In genomic region chr4:4226606-4227438, GRCh38 we compare ENCODE assay signal across 20 cellular contexts. TPM values are rescaled to one million over a fixed set of nuclear protein-coding genes. Genes with fewer than 3 reads are reported as not detected.
DNase-seq lines count a peak whose midpoint lies in the region; ATAC-seq and TF ChIP-seq lines count a peak whose summit lies in the region.
"Had no signal": no experiment of that assay in that cellular context is flagged by ENCODE, and none has a peak within 500 bp of the region (broad histone marks: within the 10 kb centered on the region; RNA-seq: fewer than 3 reads in every experiment).

Gene OTOP1, minus strand, starts transcription at chr4:4226929. Its CDS starts 65 bp downstream, at chr4:4226864.

- CTCF ChIA-PET in naive thymus-derived CD4-positive, alpha-beta T cell (lab: Charles Lee) = no interaction called here

- peak within 1 kb of the TSS; percentile 38 to 74 for H3K4me3 Mint-ChIP-seq in H9
- H3K4me3 Mint-ChIP-seq in effector memory CD8-positive, alpha-beta T cell = peak within 1 kb of the TSS; percentile 21 to 47
- peak within 1 kb of the TSS in 9 of 10 donors; percentile 28 to 77 (median 56) for H3K4me3 Mint-ChIP-seq in naive thymus-derived CD4-positive, alpha-beta T cell
- H3K4me3 Mint-ChIP-seq: CD4-positive, alpha-beta T cell had no signal

- H3K4me1 ChIP-seq in BE2C (no peaks in the 10 kb centered on the region), H9 (ENCODE audit: insufficient read depth, low read length) (no peaks in the 10 kb centered on the region)
- no peaks in the 10 kb centered on the region for H3K4me1 ChIP-seq in naive thymus-derived CD4-positive, alpha-beta T cell (ENCODE audit: control insufficient read depth in 2 of 2, insufficient read depth in 2 of 2, low read length in 2 of 2)

- H3K27ac Mint-ChIP-seq in H9 = peak within 1 kb of the TSS in 1 of 3 experiments; percentile 32; a peak in 1 of 7 replicates
- no peak within 1 kb of the TSS for H3K27ac Mint-ChIP-seq in effector memory CD8-positive, alpha-beta T cell
- peak within 1 kb of the TSS in 1 of 9 donors; percentile 54 for H3K27ac Mint-ChIP-seq in naive thymus-derived CD4-positive, alpha-beta T cell
- H3K27ac Mint-ChIP-seq: CD4-positive, alpha-beta T cell had no signal

- H4K91ac ChIP-seq in H9 (ENCODE audit: insufficient read length, low read depth, low read length) = no peak within 1 kb of the TSS

- H2AFZ ChIP-seq in H9 (ENCODE audit: low read length) = no peak within 1 kb of the TSS

- H2BK120ac ChIP-seq in H9 (ENCODE audit: low read depth, low read length, poor library complexity, severe bottlenecking) = no peak within 1 kb of the TSS

- H3K9me3 Mint-ChIP-seq in H9 = peaks cover 2 to 10% of the 10 kb centered on the region in 2 experiments; a peak in 3 of 5 replicates
- H3K9me3 Mint-ChIP-seq in effector memory CD8-positive, alpha-beta T cell = no peaks in the 10 kb centered on the region
- peaks cover 0 to 17% (median 0%) of the 10 kb centered on the region in 11 donors for H3K9me3 Mint-ChIP-seq in naive thymus-derived CD4-positive, alpha-beta T cell
- H3K9me3 Mint-ChIP-seq: CD4-positive, alpha-beta T cell had no signal

- H3K36me3 ChIP-seq in BE2C = no peaks in the 10 kb centered on the region
- no peaks in the 10 kb centered on the region for H3K36me3 ChIP-seq in naive thymus-derived CD4-positive, alpha-beta T cell (ENCODE audit: control insufficient read depth in 2 of 3, insufficient read depth in 3 of 3, low read length in 3 of 3)
- H3K36me3 ChIP-seq: gastroesophageal sphincter, upper lobe of left lung had no signal

- no peak within 1 kb of the TSS for H2BK15ac ChIP-seq in H9 (ENCODE audit: low read depth, low read length)

- POLR2A ChIA-PET in naive thymus-derived CD4-positive, alpha-beta T cell (lab: Charles Lee) = no interaction called here

- H3K23me2 ChIP-seq in H9 (ENCODE audit: insufficient read length, low read depth, low read length, poor library complexity, severe bottlenecking) = peaks cover 3% of the 10 kb centered on the region

- no peak within 1 kb of the TSS for H2BK20ac ChIP-seq in H9 (ENCODE audit: low read depth, low read length, poor library complexity, severe bottlenecking)

- H2BK12ac ChIP-seq in H9 (ENCODE audit: insufficient read length, low read depth, low read length) = no peak within 1 kb of the TSS

- no peak within 1 kb of the TSS for H4K5ac ChIP-seq in H9 (ENCODE audit: insufficient read length, low read depth, low read length)

- no peaks in the 10 kb centered on the region for H4K20me1 ChIP-seq in H9 (ENCODE audit: control insufficient read depth, insufficient read depth, insufficient read length)

- no peak within 1 kb of the TSS for H3K27ac ChIP-seq in H9 (ENCODE audit: insufficient read length, low read depth, low read length)
- H3K27ac ChIP-seq in naive thymus-derived CD4-positive, alpha-beta T cell (ENCODE audit: low read depth, low read length) = no peak within 1 kb of the TSS
- H3K27ac ChIP-seq: gastroesophageal sphincter, KMS-11, upper lobe of left lung had no signal

- H3K56ac ChIP-seq in H9 (ENCODE audit: insufficient read length, low read depth, low read length) = no peak within 1 kb of the TSS

- H3K36me3 Mint-ChIP-seq in H9 (ENCODE audit: insufficient read depth in 1 of 3, low read depth in 3 of 3) = no peaks in the 10 kb centered on the region
- peaks cover 3% of the 10 kb centered on the region for H3K36me3 Mint-ChIP-seq in effector memory CD8-positive, alpha-beta T cell (ENCODE audit: insufficient read depth)
- peaks cover 0 to 17% (median 3%) of the 10 kb centered on the region in 5 donors for H3K36me3 Mint-ChIP-seq in naive thymus-derived CD4-positive, alpha-beta T cell

- DNase-seq in BE2C (peak; percentile 9), H9 (no peak), mucosa of gallbladder (ENCODE audit: low spot score) (no peak)
- DNase-seq in effector memory CD8-positive, alpha-beta T cell = no peak
- DNase-seq in naive thymus-derived CD4-positive, alpha-beta T cell = no peak
- DNase-seq: activated CD4-positive, alpha-beta T cell treated with anti-CD3 and anti-CD28 coated beads, Interleukin-2, amount 50 U/mL, for 4 hours; activated naive CD4-positive, alpha-beta T cell treated with anti-CD3 and anti-CD28 coated beads, Interleukin-2, amount 50 U/mL, for 16 hours; CD4-positive, alpha-beta T cell; DMS79 treated with DMSO at 0.1 percent for 48 hours; NCI-H2029; NCI-H510A treated with DMSO at 0.1 percent for 48 hours; stimulated activated naive CD8-positive, alpha-beta T cell treated with anti-CD3 and anti-CD28 coated beads, Interleukin-15, Interleukin-2, amounts not matched to agents 100 U/mL and 50 U/mL, for 24 hours had no signal

- ATAC-seq in effector memory CD8-positive, alpha-beta T cell (replicated peaks) = no peak
- ATAC-seq in naive thymus-derived CD4-positive, alpha-beta T cell = no peak
- ATAC-seq in GM18520 (IDR thresholded peaks at IDR 0.05; ENCODE audit: unreplicated experiment) (no peak), HG02884 (IDR thresholded peaks at IDR 0.05; ENCODE audit: unreplicated experiment) (no peak), GM18502 (IDR thresholded peaks at IDR 0.05; ENCODE audit: poor library complexity, unreplicated experiment) (no peak)
- ATAC-seq: gastroesophageal sphincter; stimulated activated naive CD8-positive, alpha-beta T cell treated with anti-CD3 and anti-CD28 coated beads, Interleukin-15, Interleukin-2, amounts not matched to agents 100 U/mL and 50 U/mL, for 24 hours had no signal

- H3T11ph ChIP-seq in H9 (ENCODE audit: low read length) = no peak within 1 kb of the TSS

- H3K4me2 ChIP-seq in H9 (ENCODE audit: insufficient read depth, insufficient read length, low read length) = peak within 1 kb of the TSS; percentile 29
- H3K4me2 ChIP-seq: KMS-11 had no signal

- no peak within 1 kb of the TSS for H2AK5ac ChIP-seq in H9 (ENCODE audit: insufficient read length, low read length)

- H4K8ac ChIP-seq in H9 (replicated peaks; ENCODE audit: insufficient read length, low read depth, low read length) = no peak within 1 kb of the TSS

- H3K9me3 ChIP-seq in BE2C (no peaks in the 10 kb centered on the region), H9 (ENCODE audit: control insufficient read depth, low read depth, low read length) (no peaks in the 10 kb centered on the region)
- no peaks in the 10 kb centered on the region for H3K9me3 ChIP-seq in naive thymus-derived CD4-positive, alpha-beta T cell (ENCODE audit: control insufficient read depth in 2 of 3, low read length in 3 of 3)
- H3K9me3 ChIP-seq: upper lobe of left lung had no signal

- H3K4ac ChIP-seq in H9 (ENCODE audit: low read depth, low read length) = no peak within 1 kb of the TSS

- no peak within 1 kb of the TSS for H3K4me3 ChIP-seq in BE2C (ENCODE audit: low read depth, low read length)
- no peak within 1 kb of the TSS for H3K4me3 ChIP-seq in naive thymus-derived CD4-positive, alpha-beta T cell (ENCODE audit: low read length)
- H3K4me3 ChIP-seq: gastroesophageal sphincter, lung, upper lobe of left lung had no signal

- H3K23ac ChIP-seq in H9 (ENCODE audit: insufficient read length, low read depth, low read length) = no peak within 1 kb of the TSS

- TF ChIP-seq CTCF in BE2C (IDR thresholded peaks at IDR 0.05; ENCODE audit: low read depth, low read length) (no peak), H9 (conservative IDR thresholded peaks at IDR 0.05) (no peak)

- WGBS in H9 (ENCODE audit: extremely low coverage, insufficient read length, low lambda C conversion rate) = no CpG with 5 or more reads among the region's 82 CpGs

- no peaks in the 10 kb centered on the region for H3K79me2 ChIP-seq in H9 (ENCODE audit: insufficient read depth, low read length)

- no peak within 1 kb of the TSS for H3K18ac ChIP-seq in H9 (ENCODE audit: insufficient read length, low read depth, low read length)

- intact Hi-C loops in naive thymus-derived CD4-positive, alpha-beta T cell (cut with micrococcal nuclease) = no loop called here

- no peak within 1 kb of the TSS for H3K9ac ChIP-seq in H9 (ENCODE audit: extremely low read depth, insufficient read length, low read length)
- H3K9ac ChIP-seq: KMS-11 had no signal

- H2BK5ac ChIP-seq in H9 (ENCODE audit: insufficient read length, low read length) = no peak within 1 kb of the TSS

- H3K14ac ChIP-seq in H9 (ENCODE audit: insufficient read depth, low read length) = no peak within 1 kb of the TSS

- peaks cover 88% of the 10 kb centered on the region for H3K27me3 Mint-ChIP-seq in H9 (ENCODE audit: low read depth)
- H3K27me3 Mint-ChIP-seq in effector memory CD8-positive, alpha-beta T cell = peaks cover 69 to 70% of the 10 kb centered on the region in 2 donors
- peaks cover 56 to 72% (median 62%) of the 10 kb centered on the region in 5 donors for H3K27me3 Mint-ChIP-seq in naive thymus-derived CD4-positive, alpha-beta T cell

- H3K27me3 ChIP-seq in BE2C (peaks cover 30% of the 10 kb centered on the region), H9 (ENCODE audit: insufficient read depth, low read length) (peaks cover 45% of the 10 kb centered on the region)
- H3K27me3 ChIP-seq in naive thymus-derived CD4-positive, alpha-beta T cell (ENCODE audit: control insufficient read depth in 2 of 2, insufficient read depth in 2 of 2, low read length in 2 of 2) = peaks cover 0 to 3% of the 10 kb centered on the region in 2 donors

- peaks cover 7 to 14% of the 10 kb centered on the region in 2 experiments for H3K4me1 Mint-ChIP-seq in H9
- H3K4me1 Mint-ChIP-seq in effector memory CD8-positive, alpha-beta T cell (ENCODE audit: low read depth in 2 of 2) = peaks cover 10 to 11% of the 10 kb centered on the region in 2 donors
- H3K4me1 Mint-ChIP-seq in naive thymus-derived CD4-positive, alpha-beta T cell = peaks cover 0 to 14% (median 12%) of the 10 kb centered on the region in 7 donors

- H3K79me1 ChIP-seq in H9 (ENCODE audit: insufficient read depth, low read depth, low read length, poor library complexity, severe bottlenecking) = no peaks in the 10 kb centered on the region

RNA-seq across cellular contexts. Expression of gene OTOP1, which starts in this region (rescaled TPM):
- not detected for polyA plus RNA-seq in BE2C (2012; ENCODE audit: insufficient read depth, insufficient read length, low read depth)
- not detected in 2 replicates for total RNA-seq in H9 (2021)
- not detected for total RNA-seq in naive thymus-derived CD4-positive, alpha-beta T cell
- not detected for polyA plus RNA-seq in naive thymus-derived CD4-positive, alpha-beta T cell
- total RNA-seq in mucosa of gallbladder = not detected
- total RNA-seq: CD4-positive, alpha-beta T cell; dermis microvascular lymphatic vessel endothelial cell; gastroesophageal sphincter; lung; upper lobe of left lung had no signal
- polyA plus RNA-seq: lung had no signal
